Comparison of ENCODE assay signal across 10 cellular contexts in the genomic region with DNA sequence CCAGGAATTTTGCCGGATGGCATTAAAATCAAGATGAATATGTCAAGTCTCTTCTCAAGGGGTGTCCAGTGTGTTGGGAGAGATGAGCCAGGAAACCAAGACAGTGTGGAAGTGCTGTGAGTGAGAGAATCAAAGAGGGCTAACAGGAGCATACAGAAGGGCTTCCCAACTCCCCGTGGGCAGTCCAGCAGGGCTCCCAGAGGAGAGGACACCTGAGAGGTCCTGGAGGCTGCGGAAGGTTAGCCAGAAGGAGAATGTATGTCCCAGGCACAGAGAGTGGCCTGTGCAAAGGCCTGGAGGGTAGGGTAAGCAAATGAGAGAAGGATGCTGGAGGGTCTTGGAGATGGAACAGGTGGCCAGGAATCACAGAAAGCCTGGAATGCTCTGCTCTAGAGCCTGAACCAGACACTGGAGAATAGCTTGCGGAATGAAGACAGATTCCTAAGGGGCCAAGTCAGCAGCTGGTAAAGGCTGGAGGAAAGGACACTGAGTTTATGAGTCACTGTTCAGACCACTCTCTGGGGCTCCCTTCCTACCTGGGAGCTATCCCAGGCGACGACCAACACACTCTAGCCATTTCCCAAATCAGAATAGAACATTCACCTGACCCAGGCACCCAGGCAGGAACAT. TPM values are rescaled to one million over a fixed set of nuclear protein-coding genes. Genes with fewer than 3 reads are reported as not detected.
DNase-seq lines count a peak whose midpoint lies in the region; ATAC-seq and TF ChIP-seq lines count a peak whose summit lies in the region.
"Had no signal": no experiment of that assay in that cellular context is flagged by ENCODE, and none has a peak within 500 bp of the region (broad histone marks: within the 10 kb centered on the region; RNA-seq: fewer than 3 reads in every experiment).

No MANE protein-coding gene starts in this region.

- peaks cover 43 to 95% of the 10 kb centered on the region in 2 donors for H3K4me1 ChIP-seq in left lung
- H3K4me1 ChIP-seq in urinary bladder (ENCODE audit: insufficient read depth): peaks cover 7% of the 10 kb centered on the region

- no peak for ATAC-seq in activated T-helper 17 cell treated with anti-CD3 and anti-CD28 coated beads, Interleukin-2, amount 50 U/mL, for 72 hours (replicated peaks)
- ATAC-seq in left lung (peak; percentile 12), WTC11 (no peak), HG03439 (IDR thresholded peaks at IDR 0.05; ENCODE audit: unreplicated experiment) (no peak), HG02840 (IDR thresholded peaks at IDR 0.05; ENCODE audit: low FRiP score, unreplicated experiment) (no peak)
- ATAC-seq: esophagus mucosa had no signal

- TF ChIP-seq CTCF in left lung (IDR thresholded peaks at IDR 0.05) (no peak), WTC11 (IDR thresholded peaks at IDR 0.05) (no peak)

- intact Hi-C loops in left lung (cut with DNase I): no loop called here

- H3K27ac Mint-ChIP-seq in activated naive CD4-positive, alpha-beta T cell treated with anti-CD3 and anti-CD28 coated beads, Interleukin-2, amount 50 U/mL, for 24 hours: peak overlapping the region; percentile 99
- H3K27ac Mint-ChIP-seq in activated T-helper 17 cell treated with anti-CD3 and anti-CD28 coated beads, Interleukin-2, amount 50 U/mL, for 72 hours: peak overlapping the region; percentile 92
- no peak overlapping the region for H3K27ac Mint-ChIP-seq in WTC11

- H3K36me3 ChIP-seq in left lung: no peaks in the 10 kb centered on the region
- no peaks in the 10 kb centered on the region for H3K36me3 ChIP-seq in urinary bladder (ENCODE audit: insufficient read depth)

- H3K27me3 ChIP-seq in left lung: no peaks in the 10 kb centered on the region

- H3K36me3 Mint-ChIP-seq in activated naive CD4-positive, alpha-beta T cell treated with anti-CD3 and anti-CD28 coated beads, Interleukin-2, amount 50 U/mL, for 24 hours: peaks cover 31% of the 10 kb centered on the region
- peaks cover 54% of the 10 kb centered on the region for H3K36me3 Mint-ChIP-seq in activated T-helper 17 cell treated with anti-CD3 and anti-CD28 coated beads, Interleukin-2, amount 50 U/mL, for 72 hours (ENCODE audit: low read depth)
- no peaks in the 10 kb centered on the region for H3K36me3 Mint-ChIP-seq in WTC11

- H3K27me3 Mint-ChIP-seq in activated naive CD4-positive, alpha-beta T cell treated with anti-CD3 and anti-CD28 coated beads, Interleukin-2, amount 50 U/mL, for 24 hours: no peaks in the 10 kb centered on the region
- no peaks in the 10 kb centered on the region for H3K27me3 Mint-ChIP-seq in activated T-helper 17 cell treated with anti-CD3 and anti-CD28 coated beads, Interleukin-2, amount 50 U/mL, for 72 hours
- no peaks in the 10 kb centered on the region for H3K27me3 Mint-ChIP-seq in WTC11 (ENCODE audit: low read depth)

- POLR2A ChIA-PET in WTC11 (lab: Charles Lee): no interaction called here

- DNase-seq in activated naive CD4-positive, alpha-beta T cell treated with anti-CD3 and anti-CD28 coated beads, Interleukin-2, amount 50 U/mL, for 16 hours: no peak
- DNase-seq in left lung: no peak
- no peak for DNase-seq in WTC11 (ENCODE audit: low spot score)
- DNase-seq: NCI-H1694 had no signal

- WGBS in urinary bladder: 68% methylated on average over 6 of the region's 6 CpGs

- H3K4me1 Mint-ChIP-seq in activated naive CD4-positive, alpha-beta T cell treated with anti-CD3 and anti-CD28 coated beads, Interleukin-2, amount 50 U/mL, for 24 hours: peaks cover 95% of the 10 kb centered on the region
- H3K4me1 Mint-ChIP-seq in activated T-helper 17 cell treated with anti-CD3 and anti-CD28 coated beads, Interleukin-2, amount 50 U/mL, for 72 hours: peaks cover 76% of the 10 kb centered on the region
- H3K4me1 Mint-ChIP-seq in WTC11: peaks cover 13% of the 10 kb centered on the region

- no peak overlapping the region for H3K4me3 ChIP-seq in left lung
- no peak overlapping the region for H3K4me3 ChIP-seq in urinary bladder (ENCODE audit: low read depth, low read length)

- no peaks in the 10 kb centered on the region for H3K9me3 ChIP-seq in left lung

- H3K27ac ChIP-seq in left lung: peak overlapping the region; percentile 89 to 96
- peak overlapping the region; percentile 50 for H3K27ac ChIP-seq in urinary bladder (ENCODE audit: low read depth)

- CTCF ChIA-PET in WTC11 (lab: Charles Lee): interaction anchor here (1.7 kb wide), 1 partner anchor 98 kb away, joined by 4 read pairs; no protein-coding TSS in a partner anchor

- H3K9me3 Mint-ChIP-seq in activated naive CD4-positive, alpha-beta T cell treated with anti-CD3 and anti-CD28 coated beads, Interleukin-2, amount 50 U/mL, for 24 hours: no peaks in the 10 kb centered on the region
- no peaks in the 10 kb centered on the region for H3K9me3 Mint-ChIP-seq in activated T-helper 17 cell treated with anti-CD3 and anti-CD28 coated beads, Interleukin-2, amount 50 U/mL, for 72 hours
- H3K9me3 Mint-ChIP-seq in WTC11: no peaks in the 10 kb centered on the region

- H3K4me3 Mint-ChIP-seq in activated naive CD4-positive, alpha-beta T cell treated with anti-CD3 and anti-CD28 coated beads, Interleukin-2, amount 50 U/mL, for 24 hours: peak overlapping the region; percentile 86
- H3K4me3 Mint-ChIP-seq in activated T-helper 17 cell treated with anti-CD3 and anti-CD28 coated beads, Interleukin-2, amount 50 U/mL, for 72 hours: peak overlapping the region; percentile 87
- H3K4me3 Mint-ChIP-seq in WTC11: no peak overlapping the region

TF ChIP-seq in WTC11, 78 proteins besides CTCF, POLR2A, EP300 and RAD21 (continues in another document):
- no peak for TF ChIP-seq GABPB1 (CRISPR knock-in tag; IDR thresholded peaks at IDR 0.05)
- TF ChIP-seq, protein P1, sequence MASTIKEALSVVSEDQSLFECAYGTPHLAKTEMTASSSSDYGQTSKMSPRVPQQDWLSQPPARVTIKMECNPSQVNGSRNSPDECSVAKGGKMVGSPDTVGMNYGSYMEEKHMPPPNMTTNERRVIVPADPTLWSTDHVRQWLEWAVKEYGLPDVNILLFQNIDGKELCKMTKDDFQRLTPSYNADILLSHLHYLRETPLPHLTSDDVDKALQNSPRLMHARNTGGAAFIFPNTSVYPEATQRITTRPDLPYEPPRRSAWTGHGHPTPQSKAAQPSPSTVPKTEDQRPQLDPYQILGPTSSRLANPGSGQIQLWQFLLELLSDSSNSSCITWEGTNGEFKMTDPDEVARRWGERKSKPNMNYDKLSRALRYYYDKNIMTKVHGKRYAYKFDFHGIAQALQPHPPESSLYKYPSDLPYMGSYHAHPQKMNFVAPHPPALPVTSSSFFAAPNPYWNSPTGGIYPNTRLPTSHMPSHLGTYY (CRISPR knock-in tag; IDR thresholded peaks at IDR 0.05): no peak
- TF ChIP-seq, protein P2, sequence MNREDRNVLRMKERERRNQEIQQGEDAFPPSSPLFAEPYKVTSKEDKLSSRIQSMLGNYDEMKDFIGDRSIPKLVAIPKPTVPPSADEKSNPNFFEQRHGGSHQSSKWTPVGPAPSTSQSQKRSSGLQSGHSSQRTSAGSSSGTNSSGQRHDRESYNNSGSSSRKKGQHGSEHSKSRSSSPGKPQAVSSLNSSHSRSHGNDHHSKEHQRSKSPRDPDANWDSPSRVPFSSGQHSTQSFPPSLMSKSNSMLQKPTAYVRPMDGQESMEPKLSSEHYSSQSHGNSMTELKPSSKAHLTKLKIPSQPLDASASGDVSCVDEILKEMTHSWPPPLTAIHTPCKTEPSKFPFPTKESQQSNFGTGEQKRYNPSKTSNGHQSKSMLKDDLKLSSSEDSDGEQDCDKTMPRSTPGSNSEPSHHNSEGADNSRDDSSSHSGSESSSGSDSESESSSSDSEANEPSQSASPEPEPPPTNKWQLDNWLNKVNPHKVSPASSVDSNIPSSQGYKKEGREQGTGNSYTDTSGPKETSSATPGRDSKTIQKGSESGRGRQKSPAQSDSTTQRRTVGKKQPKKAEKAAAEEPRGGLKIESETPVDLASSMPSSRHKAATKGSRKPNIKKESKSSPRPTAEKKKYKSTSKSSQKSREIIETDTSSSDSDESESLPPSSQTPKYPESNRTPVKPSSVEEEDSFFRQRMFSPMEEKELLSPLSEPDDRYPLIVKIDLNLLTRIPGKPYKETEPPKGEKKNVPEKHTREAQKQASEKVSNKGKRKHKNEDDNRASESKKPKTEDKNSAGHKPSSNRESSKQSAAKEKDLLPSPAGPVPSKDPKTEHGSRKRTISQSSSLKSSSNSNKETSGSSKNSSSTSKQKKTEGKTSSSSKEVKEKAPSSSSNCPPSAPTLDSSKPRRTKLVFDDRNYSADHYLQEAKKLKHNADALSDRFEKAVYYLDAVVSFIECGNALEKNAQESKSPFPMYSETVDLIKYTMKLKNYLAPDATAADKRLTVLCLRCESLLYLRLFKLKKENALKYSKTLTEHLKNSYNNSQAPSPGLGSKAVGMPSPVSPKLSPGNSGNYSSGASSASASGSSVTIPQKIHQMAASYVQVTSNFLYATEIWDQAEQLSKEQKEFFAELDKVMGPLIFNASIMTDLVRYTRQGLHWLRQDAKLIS (CRISPR knock-in tag; IDR thresholded peaks at IDR 0.05; ENCODE audit: borderline replicate concordance): no peak
- no peak for TF ChIP-seq NR3C1 (CRISPR knock-in tag; conservative IDR thresholded peaks at IDR 0.05; ENCODE audit: low read depth)
- TF ChIP-seq, protein P3, sequence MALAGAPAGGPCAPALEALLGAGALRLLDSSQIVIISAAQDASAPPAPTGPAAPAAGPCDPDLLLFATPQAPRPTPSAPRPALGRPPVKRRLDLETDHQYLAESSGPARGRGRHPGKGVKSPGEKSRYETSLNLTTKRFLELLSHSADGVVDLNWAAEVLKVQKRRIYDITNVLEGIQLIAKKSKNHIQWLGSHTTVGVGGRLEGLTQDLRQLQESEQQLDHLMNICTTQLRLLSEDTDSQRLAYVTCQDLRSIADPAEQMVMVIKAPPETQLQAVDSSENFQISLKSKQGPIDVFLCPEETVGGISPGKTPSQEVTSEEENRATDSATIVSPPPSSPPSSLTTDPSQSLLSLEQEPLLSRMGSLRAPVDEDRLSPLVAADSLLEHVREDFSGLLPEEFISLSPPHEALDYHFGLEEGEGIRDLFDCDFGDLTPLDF (CRISPR knock-in tag; IDR thresholded peaks at IDR 0.05): no peak
- no peak for TF ChIP-seq ZNF396 (CRISPR knock-in tag; IDR thresholded peaks at IDR 0.05; ENCODE audit: borderline replicate concordance)
- TF ChIP-seq RORB (CRISPR knock-in tag; IDR thresholded peaks at IDR 0.05): no peak
- no peak for TF ChIP-seq ATF1 (CRISPR knock-in tag; IDR thresholded peaks at IDR 0.05)

RNA-seq across cellular contexts. Expression of a gene that starts 59.4 kb away (rescaled TPM):
- total RNA-seq in activated T-helper 17 cell treated with anti-CD3 and anti-CD28 coated beads, Interleukin-2, amount 50 U/mL, for 72 hours: 1 to 10 TPM; 3.2 to 3.5 TPM
- 10 to 100 TPM in 1 of 2 donors, 1 to 10 TPM in 1; 9.5 to 10.4 TPM for total RNA-seq in left lung
- 9.3 TPM for total RNA-seq in urinary bladder
- 6.4 TPM for polyA plus RNA-seq in urinary bladder
- 3.6 to 4.9 TPM (median 4.4 TPM) in 3 replicates for total RNA-seq in WTC11 (2021)
